In the genomic region with DNA sequence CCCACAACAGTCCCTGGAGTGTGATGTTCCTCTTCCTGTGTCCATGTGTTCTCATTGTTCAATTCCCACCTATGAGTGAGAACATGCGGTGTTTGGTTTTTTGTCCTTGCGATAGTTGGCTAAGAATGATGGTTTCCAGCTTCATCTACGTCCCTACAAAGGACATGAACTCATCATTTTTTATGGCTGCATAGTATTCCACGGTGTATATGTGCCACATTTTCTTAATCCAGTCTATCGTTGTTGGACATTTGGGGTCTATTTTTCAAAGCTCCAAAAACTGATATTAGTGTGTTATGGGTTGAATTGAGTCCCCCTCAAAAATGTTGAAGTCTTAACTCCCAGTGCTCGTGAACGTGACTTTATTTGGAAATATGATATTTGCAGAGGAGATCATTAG, we compare ENCODE assay signal across 4 cellular contexts. TPM values are rescaled to one million over a fixed set of nuclear protein-coding genes. Genes with fewer than 3 reads are reported as not detected.
"Had no signal": no experiment of that assay in that cellular context is flagged by ENCODE, and none has a peak within 500 bp of the region (broad histone marks: within the 10 kb centered on the region; RNA-seq: fewer than 3 reads in every experiment).

No MANE protein-coding gene starts in this region.

RNA-seq across cellular contexts. Expression of gene SULT1C2, which starts 4.1 kb away (rescaled TPM):
- total RNA-seq: MCF 10A, NCI-H460 had no signal

RNA-seq across cellular contexts. Expression of gene SULT1C3, which starts 44.8 kb away (rescaled TPM):
- total RNA-seq: LHCN-M2, M059J, MCF 10A, NCI-H460 had no signal
